Comparison of ENCODE assay signal across 11 cellular contexts in genomic region chr12:79058342-79058741, GRCh38.
A peak's percentile ranks its signal among the peaks of the same experiment; 100 is the strongest.
DNase-seq lines count a peak whose midpoint lies in the region; ATAC-seq and TF ChIP-seq lines count a peak whose summit lies in the region.
"Had no signal": no experiment of that assay in that cellular context is flagged by ENCODE, and none has a peak within 500 bp of the region (broad histone marks: within the 10 kb centered on the region; RNA-seq: fewer than 3 reads in every experiment).

No MANE protein-coding gene starts in this region.

- no peak for TF ChIP-seq CTCF in KMS-11 (conservative IDR thresholded peaks at IDR 0.05; ENCODE audit: low read depth, low read length)
- TF ChIP-seq CTCF in choroid plexus epithelial cell (conservative IDR thresholded peaks at IDR 0.05; ENCODE audit: low read depth, low read length): no peak

- H3K4me1 Mint-ChIP-seq in activated T-cell treated with anti-CD3 and anti-CD28 coated beads, Interleukin-2, amount 50 U/mL, for 4 hours (ENCODE audit: low read depth): no peaks in the 10 kb centered on the region

- H3K79me2 ChIP-seq in KMS-11 (ENCODE audit: insufficient read depth, low read depth) (no peaks in the 10 kb centered on the region), Karpas-422 (ENCODE audit: low read length) (no peaks in the 10 kb centered on the region)

- H3K27me3 ChIP-seq in KMS-11 (ENCODE audit: insufficient read depth, low read depth): no peaks in the 10 kb centered on the region
- H3K27me3 ChIP-seq in Karpas-422 (ENCODE audit: low read length): no peaks in the 10 kb centered on the region
- H3K27me3 ChIP-seq: BLaER1, dorsolateral prefrontal cortex had no signal

- H3K9me2 ChIP-seq in Karpas-422 (replicated peaks; ENCODE audit: insufficient read depth, low read length): no peaks in the 10 kb centered on the region

- peaks cover 84% of the 10 kb centered on the region for H3K4me1 ChIP-seq in KMS-11 (ENCODE audit: low read depth, poor library complexity, severe bottlenecking)
- H3K4me1 ChIP-seq in Karpas-422 (ENCODE audit: low read length): no peaks in the 10 kb centered on the region

- H3K27ac ChIP-seq in KMS-11: peak overlapping the region; percentile 57
- no peak overlapping the region for H3K27ac ChIP-seq in Karpas-422 (ENCODE audit: low read length)
- H3K27ac ChIP-seq: BLaER1, dorsolateral prefrontal cortex had no signal

- H3K4me3 ChIP-seq in KMS-11 (IDR thresholded peaks at IDR 0.05; ENCODE audit: insufficient read depth, low read depth, low read length) (no peak overlapping the region), choroid plexus epithelial cell (ENCODE audit: low read depth, low read length) (no peak overlapping the region), Karpas-422 (ENCODE audit: low read length) (no peak overlapping the region)
- H3K4me3 ChIP-seq: BLaER1, dorsolateral prefrontal cortex had no signal

- peaks cover 3% of the 10 kb centered on the region for H3K9me3 Mint-ChIP-seq in activated T-cell treated with anti-CD3 and anti-CD28 coated beads, Interleukin-2, amount 50 U/mL, for 4 hours

- ATAC-seq in GM21390 (IDR thresholded peaks at IDR 0.05; ENCODE audit: unreplicated experiment): peak; percentile 43
- no peak for ATAC-seq in activated T-cell treated with anti-CD3 and anti-CD28 coated beads, Interleukin-2, amount 50 U/mL, for 4 hours

- H3K36me3 ChIP-seq in KMS-11 (ENCODE audit: insufficient read depth) (no peaks in the 10 kb centered on the region), Karpas-422 (ENCODE audit: insufficient read depth, low read length) (no peaks in the 10 kb centered on the region)

- H3K9me3 ChIP-seq in Karpas-422 (ENCODE audit: low read length): no peaks in the 10 kb centered on the region
- H3K9me3 ChIP-seq: BLaER1 had no signal

- peak; percentile 88 for DNase-seq in Caki2 (ENCODE audit: low read depth)
- DNase-seq in choroid plexus epithelial cell (ENCODE audit: low read depth): peak; percentile 83
- DNase-seq in activated CD4-positive, CD25-positive, alpha-beta regulatory T cell (lab: John Stamatoyannopoulos, UW): no peak
- DNase-seq in KBM-7: no peak
- no peak for DNase-seq in activated T-cell treated with anti-CD3 and anti-CD28 coated beads, Interleukin-2, amount 50 U/mL, for 4 hours
- DNase-seq in Karpas-422: no peak
- DNase-seq: dorsolateral prefrontal cortex, NCI-H2107 had no signal

- H3K9ac ChIP-seq in KMS-11 (peak overlapping the region; percentile 4; the same call in 1 of the 2 replicates), Karpas-422 (ENCODE audit: low read length) (no peak overlapping the region)
- H3K9ac ChIP-seq: BLaER1 had no signal

- in situ Hi-C loops in Caki2 (cut with HindIII; ENCODE audit: low pct_unique_long_range_greater_than_20kb, low sequenced_read_pairs): no loop called here
- in situ Hi-C loops in KBM-7 (cut with MboI; ENCODE audit: low pct_unique_long_range_greater_than_20kb, low sequenced_read_pairs): no loop called here

- H3K4me2 ChIP-seq in KMS-11: peak overlapping the region; percentile 88
- no peak overlapping the region for H3K4me2 ChIP-seq in Karpas-422 (ENCODE audit: low read depth, low read length, poor library complexity, severe bottlenecking)
- H3K4me2 ChIP-seq: BLaER1 had no signal

- H4K20me1 ChIP-seq in KMS-11 (ENCODE audit: insufficient read depth): no peaks in the 10 kb centered on the region
- no peaks in the 10 kb centered on the region for H4K20me1 ChIP-seq in Karpas-422 (ENCODE audit: insufficient read depth, low read depth, low read length)
- H4K20me1 ChIP-seq: BLaER1 had no signal

- no peaks in the 10 kb centered on the region for H3K27me3 Mint-ChIP-seq in activated T-cell treated with anti-CD3 and anti-CD28 coated beads, Interleukin-2, amount 50 U/mL, for 4 hours (ENCODE audit: low read depth)

- no peak overlapping the region for H3K4me3 Mint-ChIP-seq in activated T-cell treated with anti-CD3 and anti-CD28 coated beads, Interleukin-2, amount 50 U/mL, for 4 hours

- H2AFZ ChIP-seq in KMS-11 (ENCODE audit: low read depth) (no peak overlapping the region), Karpas-422 (ENCODE audit: low read length) (no peak overlapping the region)

- H3K36me3 Mint-ChIP-seq in activated T-cell treated with anti-CD3 and anti-CD28 coated beads, Interleukin-2, amount 50 U/mL, for 4 hours (ENCODE audit: insufficient read depth): no peaks in the 10 kb centered on the region

Comparison
In these comparisons a context has a peak if more than half of its experiments do, and no peak if none do; other contexts are left out.
1. DNase-seq: peak in Caki2 (single experiment) and choroid plexus epithelial cell (single experiment); none in activated CD4-positive, CD25-positive, alpha-beta regulatory T cell (0 of 4), KBM-7 (single experiment), activated T-cell treated with anti-CD3 and anti-CD28 coated beads, Interleukin-2, amount 50 U/mL, for 4 hours (single experiment) and Karpas-422 (single experiment).